Comparison of ENCODE assay signal across 20 cellular contexts in genomic region chr1:218249757-218250156, GRCh38.
"Had no signal": no experiment of that assay in that cellular context is flagged by ENCODE, and none has a peak within 500 bp of the region (broad histone marks: within the 10 kb centered on the region; RNA-seq: fewer than 3 reads in every experiment).

No MANE protein-coding gene starts in this region.

- ATAC-seq: activated CD8-positive, alpha-beta T cell treated with anti-CD3 and anti-CD28 coated beads, Interleukin-2, amount 10 ng/mL, durations not matched to agents 7 days and 5 days; activated naive CD4-positive, alpha-beta T cell treated with anti-CD3 and anti-CD28 coated beads, Interleukin-2, amount 50 U/mL, for 72 hours; gastrocnemius medialis; natural killer cell treated with Interleukin-12 subunit alpha and Interleukin-12 subunit beta and Interleukin-15 and Interleukin-18, amount 100 ng/mL, for 72 hours; pancreas; psoas muscle had no signal

- DNase-seq: activated CD4-positive, alpha-beta T cell treated with anti-CD3 and anti-CD28 coated beads for 1 hour; activated CD4-positive, alpha-beta T cell treated with anti-CD3 and anti-CD28 coated beads, Interleukin-2, amount 50 U/mL, for 1 hour; activated CD8-positive, alpha-beta T cell treated with anti-CD3 and anti-CD28 coated beads, Interleukin-2, amount 10 ng/mL, durations not matched to agents 7 days and 5 days; activated gamma-delta T cell treated with Interleukin-2 at 50 U/mL for 16 hours; brain microvascular endothelial cell; central memory CD4-positive, alpha-beta T cell; effector memory CD4-positive, alpha-beta T cell; gastrocnemius medialis; pancreas; psoas muscle; stimulated activated CD4-positive, alpha-beta T cell treated with anti-CD3 and anti-CD28 coated beads, Interleukin-4, amount 100 ng/mL, for 24 hours; stimulated activated naive CD4-positive, alpha-beta T cell treated with Interleukin-2 at 50 U/mL for 16 hours; T-helper 9 cell had no signal

- FAIRE-seq: endothelial cell of umbilical vein, pancreas had no signal

- H3K4me3 ChIP-seq: ascending aorta, esophagus muscularis mucosa, gastrocnemius medialis, pancreas, psoas muscle, right atrium auricular region, thoracic aorta had no signal

- H3K36me3 ChIP-seq: ascending aorta, brain microvascular endothelial cell, esophagus muscularis mucosa, gastrocnemius medialis, pancreas, right atrium auricular region, thoracic aorta had no signal

- H3K27me3 ChIP-seq: ascending aorta, esophagus muscularis mucosa, gastrocnemius medialis, right atrium auricular region had no signal
